1 cellular context compared by ENCODE assay signal in genomic region chr1:16398371-16398953, GRCh38.
TF ChIP-seq lines count a peak whose summit lies in the region.

No MANE protein-coding gene starts in this region.

TF ChIP-seq in HepG2, 621 proteins besides CTCF, POLR2A, EP300 and RAD21:
- TF ChIP-seq RBM22 (optimal IDR thresholded peaks at IDR 0.05; ENCODE audit: low read length) = peak; percentile 56
- TF ChIP-seq AHDC1 (CRISPR knock-in tag; IDR thresholded peaks at IDR 0.05; ENCODE audit: borderline replicate concordance) = no peak
